ENCODE assay signal across 15 cellular contexts in the genomic region with DNA sequence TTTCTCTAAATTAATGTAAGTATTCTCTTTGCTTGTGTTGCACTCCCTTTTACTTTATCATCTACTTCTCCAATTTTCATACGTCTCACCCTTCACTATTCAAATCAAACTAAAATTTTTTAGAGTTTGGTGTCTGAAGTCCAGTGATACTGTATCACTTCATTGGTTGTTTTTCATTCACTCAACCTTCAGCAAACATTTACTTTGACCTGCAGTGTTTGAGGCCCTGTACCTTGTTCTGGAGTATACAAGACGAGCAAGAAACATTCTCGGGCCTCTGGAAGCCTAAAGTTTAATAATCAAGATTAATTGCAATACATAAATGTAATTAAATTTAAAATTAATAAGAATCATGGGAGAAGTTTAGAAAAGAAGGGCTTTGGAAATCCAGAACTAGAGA.
DNase-seq lines count a peak whose midpoint lies in the region; ATAC-seq and TF ChIP-seq lines count a peak whose summit lies in the region.
"Had no signal": no experiment of that assay in that cellular context is flagged by ENCODE, and none has a peak within 500 bp of the region (broad histone marks: within the 10 kb centered on the region; RNA-seq: fewer than 3 reads in every experiment).

No MANE protein-coding gene starts in this region.

- no peaks in the 10 kb centered on the region for H3K9me2 ChIP-seq in hepatocyte (replicated peaks; ENCODE audit: insufficient read depth)

- no peaks in the 10 kb centered on the region for H3K4me1 ChIP-seq in hepatocyte (ENCODE audit: insufficient read depth)
- H3K4me1 ChIP-seq in right lobe of liver: peaks cover 0 to 14% (median 0%) of the 10 kb centered on the region in 4 donors

- no peak for TF ChIP-seq POLR2A in right lobe of liver (IDR thresholded peaks at IDR 0.05)

- H3K79me2 ChIP-seq in hepatocyte: peaks cover 47% of the 10 kb centered on the region

- H2AFZ ChIP-seq in hepatocyte: no peak overlapping the region

- ATAC-seq in natural killer cell (no peak), right lobe of liver (peak; percentile 54 to 91 (median 90))
- ATAC-seq in natural killer cell treated with Interleukin-12 subunit alpha and Interleukin-12 subunit beta and Interleukin-15 and Interleukin-18, amount 100 ng/mL, for 72 hours: no peak
- ATAC-seq: CD8-positive, alpha-beta T cell; HCT116 had no signal

- H3K27me3 ChIP-seq in hepatocyte: no peaks in the 10 kb centered on the region
- no peaks in the 10 kb centered on the region for H3K27me3 ChIP-seq in right lobe of liver
- H3K27me3 ChIP-seq: BLaER1 treated with 17β-estradiol and CSF1 and Interleukin-3, amounts not matched to agents 10 nM and 100 nM had no signal

- no peak overlapping the region for H3K27ac ChIP-seq in hepatocyte
- no peak overlapping the region for H3K27ac ChIP-seq in right lobe of liver
- H3K27ac ChIP-seq: BLaER1 treated with 17β-estradiol and CSF1 and Interleukin-3, amounts not matched to agents 10 nM and 100 nM had no signal

- H3K36me3 ChIP-seq in hepatocyte (replicated peaks; ENCODE audit: insufficient read depth, low read depth) (no peaks in the 10 kb centered on the region), right lobe of liver (peaks cover 0 to 13% (median 0%) of the 10 kb centered on the region in 4 donors)

- peak overlapping the region; percentile 3 for H3K4me2 ChIP-seq in hepatocyte
- H3K4me2 ChIP-seq: BLaER1 treated with 17β-estradiol and CSF1 and Interleukin-3, amounts not matched to agents 10 nM and 100 nM had no signal

- H3K4me3 ChIP-seq in hepatocyte (no peak overlapping the region), right lobe of liver (no peak overlapping the region)
- H3K4me3 ChIP-seq: BLaER1 treated with 17β-estradiol and CSF1 and Interleukin-3, amounts not matched to agents 10 nM and 100 nM had no signal

- no peaks in the 10 kb centered on the region for H3K9me3 ChIP-seq in hepatocyte (ENCODE audit: low read depth)
- no peaks in the 10 kb centered on the region for H3K9me3 ChIP-seq in right lobe of liver
- H3K9me3 ChIP-seq: BLaER1 treated with 17β-estradiol and CSF1 and Interleukin-3, amounts not matched to agents 10 nM and 100 nM had no signal

- H3K36me3 Mint-ChIP-seq in natural killer cell: peaks cover 6% of the 10 kb centered on the region
- peaks cover 30% of the 10 kb centered on the region for H3K36me3 Mint-ChIP-seq in natural killer cell treated with Interleukin-12 subunit alpha and Interleukin-12 subunit beta and Interleukin-15 and Interleukin-18, amount 100 ng/mL, for 72 hours

- H3K27me3 Mint-ChIP-seq in natural killer cell (ENCODE audit: low read depth in 2 of 2): no peaks in the 10 kb centered on the region
- no peaks in the 10 kb centered on the region for H3K27me3 Mint-ChIP-seq in natural killer cell treated with Interleukin-12 subunit alpha and Interleukin-12 subunit beta and Interleukin-15 and Interleukin-18, amount 100 ng/mL, for 72 hours
- H3K27me3 Mint-ChIP-seq: B cell, IgD-negative memory B cell had no signal

- H3K9me3 Mint-ChIP-seq in natural killer cell: no peaks in the 10 kb centered on the region
- H3K9me3 Mint-ChIP-seq in natural killer cell treated with Interleukin-12 subunit alpha and Interleukin-12 subunit beta and Interleukin-15 and Interleukin-18, amount 100 ng/mL, for 72 hours: no peaks in the 10 kb centered on the region
- H3K9me3 Mint-ChIP-seq: CD8-positive, alpha-beta T cell; HFFc6; IgD-negative memory B cell had no signal

- 79% methylated on average over 3 of the region's 3 CpGs for WGBS in hepatocyte (ENCODE audit: low lambda C conversion rate, missing lambda C conversion rate)
- WGBS in right lobe of liver (ENCODE audit: insufficient coverage, low coverage, low lambda C conversion rate, missing lambda C conversion rate): 24% methylated on average over 3 of the region's 3 CpGs

- H4K20me1 ChIP-seq in hepatocyte (ENCODE audit: insufficient read depth, poor library complexity, severe bottlenecking): peaks cover 14% of the 10 kb centered on the region

- TF ChIP-seq CTCF in natural killer cell (IDR thresholded peaks at IDR 0.05): no peak
- no peak for TF ChIP-seq CTCF in hepatocyte (IDR thresholded peaks at IDR 0.05; ENCODE audit: poor library complexity)
- no peak for TF ChIP-seq CTCF in right lobe of liver (IDR thresholded peaks at IDR 0.05)

- intact Hi-C loops in natural killer cell (cut with micrococcal nuclease): no loop called here
- intact Hi-C loops in right lobe of liver (cut with DNase I): no loop called here

- no peak overlapping the region for H3K4me3 Mint-ChIP-seq in natural killer cell
- no peak overlapping the region for H3K4me3 Mint-ChIP-seq in natural killer cell treated with Interleukin-12 subunit alpha and Interleukin-12 subunit beta and Interleukin-15 and Interleukin-18, amount 100 ng/mL, for 72 hours
- H3K4me3 Mint-ChIP-seq: B cell; CD8-positive, alpha-beta T cell; HFFc6; IgD-negative memory B cell had no signal

- peak overlapping the region; percentile 3 to 69 for H3K27ac Mint-ChIP-seq in natural killer cell
- H3K27ac Mint-ChIP-seq in natural killer cell treated with Interleukin-12 subunit alpha and Interleukin-12 subunit beta and Interleukin-15 and Interleukin-18, amount 100 ng/mL, for 72 hours: no peak overlapping the region
- H3K27ac Mint-ChIP-seq: HFFc6 had no signal

- DNase-seq in natural killer cell: no peak
- DNase-seq in natural killer cell treated with Interleukin-12 subunit alpha and Interleukin-12 subunit beta and Interleukin-15 and Interleukin-18, amount 100 ng/mL, for 72 hours (ENCODE audit: low spot score): no peak
- no peak for DNase-seq in hepatocyte (ENCODE audit: low spot score)
- no peak for DNase-seq in right lobe of liver
- DNase-seq in hypothalamus (lab: John Stamatoyannopoulos, UW): no peak
- DNase-seq in KG1 (lab: John Stamatoyannopoulos, UW): no peak
- DNase-seq: CD8-positive, alpha-beta T cell; GF-D8; GOT3; H7; HFFc6 had no signal

- H3K4me1 Mint-ChIP-seq in natural killer cell: peaks cover 14 to 24% of the 10 kb centered on the region in 2 donors
- H3K4me1 Mint-ChIP-seq in natural killer cell treated with Interleukin-12 subunit alpha and Interleukin-12 subunit beta and Interleukin-15 and Interleukin-18, amount 100 ng/mL, for 72 hours (ENCODE audit: low read depth in 2 of 2): peaks cover 17 to 37% of the 10 kb centered on the region in 2 donors

Comparison
In these comparisons a context has a peak if more than half of its experiments do, and no peak if none do; other contexts are left out.
1. H3K27ac Mint-ChIP-seq: peak in natural killer cell (2 of 2); none in natural killer cell treated with Interleukin-12 subunit alpha and Interleukin-12 subunit beta and Interleukin-15 and Interleukin-18, amount 100 ng/mL, for 72 hours (0 of 2).
2. ATAC-seq: peak in right lobe of liver (4 of 4); none in natural killer cell (0 of 3) and natural killer cell treated with Interleukin-12 subunit alpha and Interleukin-12 subunit beta and Interleukin-15 and Interleukin-18, amount 100 ng/mL, for 72 hours (0 of 2).